8 cellular contexts compared by ENCODE assay signal in the genomic region with DNA sequence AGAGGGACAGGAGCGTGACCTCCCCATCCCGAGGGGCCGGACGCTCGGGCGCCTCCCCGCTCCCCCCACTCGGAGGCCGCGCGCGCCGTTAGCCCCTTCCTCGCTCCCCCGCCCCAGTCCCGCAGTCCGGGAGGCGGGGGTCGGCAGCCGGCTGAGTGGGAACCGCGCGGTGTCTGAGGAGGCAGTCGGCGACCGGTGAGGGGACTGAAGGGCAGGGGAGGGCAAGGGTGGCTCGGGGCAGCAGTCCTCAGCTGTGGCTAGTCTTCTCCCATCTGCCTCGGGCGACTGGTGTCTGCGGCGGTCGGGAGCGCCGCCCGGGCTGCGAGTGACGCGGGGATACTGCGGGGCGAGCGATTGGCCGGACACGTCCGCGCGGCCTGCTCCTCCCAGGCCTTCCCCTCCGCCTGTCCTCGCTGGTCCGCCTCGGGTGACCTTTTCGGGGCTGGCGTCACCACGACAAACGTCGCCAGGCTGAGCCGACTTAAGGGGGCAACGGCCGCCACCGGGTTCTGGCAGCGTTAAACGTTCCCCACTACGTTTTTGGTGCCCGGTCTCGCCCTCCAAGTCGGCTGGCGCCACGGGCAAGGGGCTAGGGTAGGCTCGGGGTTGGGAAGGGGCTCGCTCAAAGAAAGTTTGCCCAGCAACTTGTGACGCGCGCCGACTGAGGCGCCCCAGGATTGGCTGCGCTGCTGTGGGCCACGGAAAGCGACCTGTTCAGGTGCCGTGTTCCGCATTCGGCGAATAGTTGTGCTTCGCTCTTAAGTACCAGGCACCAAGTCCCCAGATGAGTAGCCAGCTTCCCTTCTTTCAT.
DNase-seq lines count a peak whose midpoint lies in the region; ATAC-seq and TF ChIP-seq lines count a peak whose summit lies in the region.

No MANE protein-coding gene starts in this region.

- H3K4me3 ChIP-seq in AG09309 (ENCODE audit: control insufficient read depth, low read depth, low read length): peak overlapping the region; percentile 80

- DNase-seq in AG09309 (ENCODE audit: low read depth): no peak
- DNase-seq in NCI-H2227 treated with DMSO at 0.1 percent for 48 hours (lab: John Stamatoyannopoulos, UW): peak; percentile 79
- peak; percentile 88 for DNase-seq in activated CD4-positive, CD25-positive, alpha-beta regulatory T cell treated with anti-CD3 and anti-CD28 coated beads, Interleukin-2, amount 50 U/mL, for 72 hours
- DNase-seq in cerebellar nuclear complex (lab: John Stamatoyannopoulos, UW): peak; percentile 73 to 75
- peak; percentile 74 for DNase-seq in kidney glomerular epithelial cell (lab: John Stamatoyannopoulos, UW)
- DNase-seq in stimulated activated CD4-positive, alpha-beta T cell treated with anti-CD3 and anti-CD28 coated beads, Interleukin-1b, Interleukin-23, amount 100 ng/mL, for 1 hour (ENCODE audit: low read depth in 2 of 2): peak; percentile 61 to 72

- TF ChIP-seq CTCF in AG09309 (IDR thresholded peaks at IDR 0.05; ENCODE audit: control insufficient read depth, insufficient read depth, low read depth, low read length, missing control alignments): no peak

- peak; percentile 72 for ATAC-seq in GM18909 (IDR thresholded peaks at IDR 0.05; ENCODE audit: poor library complexity, unreplicated experiment)
- ATAC-seq in HG03139 (IDR thresholded peaks at IDR 0.05; ENCODE audit: unreplicated experiment): peak; percentile 62
